8 cellular contexts compared by ENCODE assay signal in genomic region chr18:79460445-79461300, GRCh38.
A peak's percentile ranks its signal among the peaks of the same experiment; 100 is the strongest.
DNase-seq lines count a peak whose midpoint lies in the region; ATAC-seq, FAIRE-seq and TF ChIP-seq lines count a peak whose summit lies in the region.

No MANE protein-coding gene starts in this region.

- peaks cover 27% of the 10 kb centered on the region for H3K4me1 ChIP-seq in astrocyte (ENCODE audit: insufficient read depth, low read length)
- H3K4me1 ChIP-seq in A673 (ENCODE audit: insufficient read depth, low read length, poor library complexity, severe bottlenecking): peaks cover 13% of the 10 kb centered on the region

- no peak for FAIRE-seq in astrocyte (lab: Jason Lieb, UNC)

- peak overlapping the region; percentile 61 for H3K4me2 ChIP-seq in astrocyte (ENCODE audit: low read length)

- POLR2A ChIA-PET in A673 (lab: Charles Lee; ENCODE audit: low non-redundant PET): no interaction called here

- H3K27ac ChIP-seq in astrocyte (ENCODE audit: low read depth, low read length) (no peak overlapping the region), A673 (ENCODE audit: low read depth, low read length, poor library complexity, severe bottlenecking) (no peak overlapping the region)

- no peaks in the 10 kb centered on the region for H3K79me2 ChIP-seq in astrocyte (ENCODE audit: insufficient read depth, low read length)

- H3K36me3 Mint-ChIP-seq in astrocyte (ENCODE audit: low read depth, unreplicated experiment): peaks cover 3% of the 10 kb centered on the region
- no peaks in the 10 kb centered on the region for H3K36me3 Mint-ChIP-seq in type B pancreatic cell

- H2AFZ ChIP-seq in astrocyte (ENCODE audit: low read depth, low read length): no peak overlapping the region

- H3K4me3 ChIP-seq in astrocyte (ENCODE audit: insufficient read depth, low read depth, low read length) (no peak overlapping the region), A673 (ENCODE audit: low read depth, low read length, poor library complexity, severe bottlenecking) (no peak overlapping the region)

- CTCF ChIA-PET in A673 (lab: Charles Lee): no interaction called here

- H3K27me3 Mint-ChIP-seq in astrocyte (ENCODE audit: low read depth, unreplicated experiment): no peaks in the 10 kb centered on the region
- H3K27me3 Mint-ChIP-seq in type B pancreatic cell: no peaks in the 10 kb centered on the region

- H3K4me1 Mint-ChIP-seq in astrocyte (ENCODE audit: low read depth, unreplicated experiment) (peaks cover 11% of the 10 kb centered on the region), type B pancreatic cell (ENCODE audit: unreplicated experiment) (peaks cover 12% of the 10 kb centered on the region)

- H3K9me3 ChIP-seq in astrocyte (ENCODE audit: insufficient read depth, low read depth, low read length): no peaks in the 10 kb centered on the region
- no peaks in the 10 kb centered on the region for H3K9me3 ChIP-seq in A673 (ENCODE audit: low read depth, low read length, poor library complexity, severe bottlenecking)

- H4K20me1 ChIP-seq in astrocyte (ENCODE audit: insufficient read depth, low read length): no peaks in the 10 kb centered on the region

- peak overlapping the region; percentile 32 for H3K9ac ChIP-seq in astrocyte (ENCODE audit: low read length)

- no peaks in the 10 kb centered on the region for H3K36me3 ChIP-seq in astrocyte (ENCODE audit: insufficient read depth, low read length)
- H3K36me3 ChIP-seq in A673 (ENCODE audit: insufficient read depth, low read length, poor library complexity, severe bottlenecking): no peaks in the 10 kb centered on the region

- no peak overlapping the region for H3K4me3 Mint-ChIP-seq in astrocyte (ENCODE audit: unreplicated experiment)
- H3K4me3 Mint-ChIP-seq in type B pancreatic cell: no peak overlapping the region

- ATAC-seq in GM19351 (IDR thresholded peaks at IDR 0.05; ENCODE audit: unreplicated experiment) (peak; percentile 70), HG03108 (IDR thresholded peaks at IDR 0.05; ENCODE audit: unreplicated experiment) (peak; percentile 85)

- intact Hi-C loops in A673 (cut with micrococcal nuclease; ENCODE audit: unreplicated experiment): no loop called here

- no TSS peak for BruUV-seq in A673 (replicated peaks; lab: Mats Ljungman, UMichigan)

- H3K27me3 ChIP-seq in astrocyte (ENCODE audit: insufficient read depth, low read length) (no peaks in the 10 kb centered on the region), A673 (replicated peaks; ENCODE audit: insufficient read depth, low read depth, low read length, poor library complexity) (no peaks in the 10 kb centered on the region)

- no peak overlapping the region for H3K27ac Mint-ChIP-seq in astrocyte (ENCODE audit: unreplicated experiment)
- H3K27ac Mint-ChIP-seq in type B pancreatic cell: no peak overlapping the region

- peak; percentile 43 for DNase-seq in EH (ENCODE audit: low read depth)
- DNase-seq in astrocyte (ENCODE audit: low read depth): no peak
- DNase-seq in A673 (ENCODE audit: low spot score): no peak
- DNase-seq in RKO (ENCODE audit: low spot score): no peak
- DNase-seq in NCI-H2029 treated with DMSO at 0.1 percent for 48 hours (lab: John Stamatoyannopoulos, UW): no peak
- DNase-seq in type B pancreatic cell (ENCODE audit: extremely low spot score, unreplicated experiment): no peak

- peaks cover 2% of the 10 kb centered on the region for H3K9me3 Mint-ChIP-seq in astrocyte (ENCODE audit: unreplicated experiment)
- H3K9me3 Mint-ChIP-seq in type B pancreatic cell: no peaks in the 10 kb centered on the region

- TF ChIP-seq CTCF in astrocyte (IDR thresholded peaks at IDR 0.05; ENCODE audit: insufficient read depth, low read depth, low read length) (no peak), A673 (conservative IDR thresholded peaks at IDR 0.05; ENCODE audit: low read depth, low read length) (no peak), type B pancreatic cell (conservative IDR thresholded peaks at IDR 0.05) (no peak)
